Comparison of ENCODE assay signal across 8 cellular contexts in genomic region chr7:55963584-55964168, GRCh38. TPM values are rescaled to one million over a fixed set of nuclear protein-coding genes. Genes with fewer than 3 reads are reported as not detected.
DNase-seq lines count a peak whose midpoint lies in the region; ATAC-seq and TF ChIP-seq lines count a peak whose summit lies in the region.

No MANE protein-coding gene starts in this region.

- peaks cover 25% of the 10 kb centered on the region for H3K4me1 Mint-ChIP-seq in activated CD8-positive, alpha-beta memory T cell treated with anti-CD3 and anti-CD28 coated beads, Interleukin-2, amount 10 ng/mL, durations not matched to agents 7 days and 5 days

- H3K4me3 ChIP-seq in ascending aorta: peak overlapping the region; percentile 90 to 92
- peak overlapping the region; percentile 30 to 74 (median 39) for H3K4me3 ChIP-seq in right lobe of liver
- peak overlapping the region; percentile 56 to 82 for H3K4me3 ChIP-seq in testis

- H3K4me1 ChIP-seq in ascending aorta (peaks cover 4 to 13% of the 10 kb centered on the region in 2 donors), right lobe of liver (peaks cover 0 to 27% (median 3%) of the 10 kb centered on the region in 4 donors), testis (peaks cover 15% of the 10 kb centered on the region)

- H3K9me3 Mint-ChIP-seq in activated CD8-positive, alpha-beta memory T cell treated with anti-CD3 and anti-CD28 coated beads, Interleukin-2, amount 10 ng/mL, durations not matched to agents 7 days and 5 days (ENCODE audit: low read depth): no peaks in the 10 kb centered on the region

- CTCF ChIA-PET in activated CD8-positive, alpha-beta memory T cell treated with anti-CD3 and anti-CD28 coated beads, Interleukin-2, amount 10 ng/mL, durations not matched to agents 7 days and 5 days (lab: Charles Lee): interaction anchor here (0.6 to 2.2 kb wide), 12 partner anchors 8 to 324 kb away, joined by 3 to 19 read pairs (median 4); partner anchors contain the start of genes CCT6A, PSPH, SUMF2 and ZNF713

- WGBS in right lobe of liver (ENCODE audit: insufficient coverage, low coverage, low lambda C conversion rate, missing lambda C conversion rate): 76% methylated on average over 13 of the region's 15 CpGs
- WGBS in testis, 2 donors: 55 to 67% methylated on average over 15 of the region's 15 CpGs

- intact Hi-C loops in ascending aorta (cut with DNase I): loop anchor here (1.0 to 5.0 kb wide), 7 partner anchors 11 to 391 kb away; partner anchors contain the start of genes CCT6A, PSPH, SUMF2 and VOPP1
- intact Hi-C loops in right lobe of liver (cut with DNase I): no loop called here
- intact Hi-C loops in testis (cut with DNase I; ENCODE audit: low total_unique reads): no loop called here

- H3K27ac ChIP-seq in ascending aorta (peak overlapping the region; percentile 78 to 99), right lobe of liver (peak overlapping the region; percentile 69 to 90 (median 82)), testis (peak overlapping the region; percentile 68 to 95)

- TF ChIP-seq POLR2A in right lobe of liver (IDR thresholded peaks at IDR 0.05) (no peak), testis (IDR thresholded peaks at IDR 0.05) (no peak)

- no peaks in the 10 kb centered on the region for H3K27me3 Mint-ChIP-seq in activated CD8-positive, alpha-beta memory T cell treated with anti-CD3 and anti-CD28 coated beads, Interleukin-2, amount 10 ng/mL, durations not matched to agents 7 days and 5 days

- TF ChIP-seq CTCF in ascending aorta (IDR thresholded peaks at IDR 0.05): no peak
- TF ChIP-seq CTCF in right lobe of liver (IDR thresholded peaks at IDR 0.05): no peak
- TF ChIP-seq CTCF in testis (IDR thresholded peaks at IDR 0.05): no peak

- no peaks in the 10 kb centered on the region for H3K9me3 ChIP-seq in ascending aorta
- no peaks in the 10 kb centered on the region for H3K9me3 ChIP-seq in right lobe of liver
- H3K9me3 ChIP-seq in testis: no peaks in the 10 kb centered on the region

- H3K27ac Mint-ChIP-seq in activated CD8-positive, alpha-beta memory T cell treated with anti-CD3 and anti-CD28 coated beads, Interleukin-2, amount 10 ng/mL, durations not matched to agents 7 days and 5 days: peak overlapping the region; percentile 73

- H3K36me3 ChIP-seq in ascending aorta (peaks cover 0 to 1% of the 10 kb centered on the region in 2 donors), right lobe of liver (no peaks in the 10 kb centered on the region), testis (ENCODE audit: low read depth, missing control alignments) (no peaks in the 10 kb centered on the region)

- H3K27me3 ChIP-seq in ascending aorta (no peaks in the 10 kb centered on the region), right lobe of liver (no peaks in the 10 kb centered on the region), testis (no peaks in the 10 kb centered on the region)

- H3K36me3 Mint-ChIP-seq in activated CD8-positive, alpha-beta memory T cell treated with anti-CD3 and anti-CD28 coated beads, Interleukin-2, amount 10 ng/mL, durations not matched to agents 7 days and 5 days: peaks cover 5% of the 10 kb centered on the region

- DNase-seq in activated CD8-positive, alpha-beta memory T cell treated with anti-CD3 and anti-CD28 coated beads, Interleukin-2, amount 10 ng/mL, durations not matched to agents 7 days and 5 days: no peak
- no peak for DNase-seq in activated CD8-positive, alpha-beta memory T cell treated with anti-CD3 and anti-CD28 coated beads, Interleukin-2, amount 50 U/mL, for 48 hours
- no peak for DNase-seq in ascending aorta (ENCODE audit: low spot score in 2 of 2)
- peak in 1 of 3 donors; percentile 47 for DNase-seq in right lobe of liver
- peak; percentile 18 for DNase-seq in testis
- DNase-seq in HPDE6-E6E7 (ENCODE audit: extremely low spot score): no peak
- DNase-seq in SKM-1 (lab: John Stamatoyannopoulos, UW; ENCODE audit: unreplicated experiment): no peak

- ATAC-seq in activated CD8-positive, alpha-beta memory T cell treated with anti-CD3 and anti-CD28 coated beads, Interleukin-2, amount 10 ng/mL, durations not matched to agents 7 days and 5 days: no peak
- ATAC-seq in right lobe of liver (no peak), GM21576 (IDR thresholded peaks at IDR 0.05; ENCODE audit: unreplicated experiment) (no peak)

- H3K4me3 Mint-ChIP-seq in activated CD8-positive, alpha-beta memory T cell treated with anti-CD3 and anti-CD28 coated beads, Interleukin-2, amount 10 ng/mL, durations not matched to agents 7 days and 5 days: peak overlapping the region; percentile 68

RNA-seq across cellular contexts. Expression of gene NIPSNAP2, which starts 0.7 kb away (rescaled TPM):
- total RNA-seq in activated CD8-positive, alpha-beta memory T cell treated with anti-CD3 and anti-CD28 coated beads, Interleukin-2, amount 10 ng/mL, durations not matched to agents 7 days and 5 days: 10 to 100 TPM; 28.6 to 29.0 TPM
- 33.3 TPM for total RNA-seq in ascending aorta
- total RNA-seq in right lobe of liver: 10 to 100 TPM in 3 of 6 experiments, 1 to 10 TPM in 3; 7.0 to 15.9 (median 10.3) TPM
- 100 to 1,000 TPM in 1 of 2 donors, 10 to 100 TPM in 1; 90.2 to 136 TPM for total RNA-seq in testis
- 41.1 TPM for polyA plus RNA-seq in testis (ENCODE audit: insufficient read depth, low read depth, low replicate concordance)

RNA-seq across cellular contexts. Expression of gene MRPS17, which starts 12.0 kb away (rescaled TPM):
- 10 to 100 TPM; 14.3 to 20.3 TPM for total RNA-seq in activated CD8-positive, alpha-beta memory T cell treated with anti-CD3 and anti-CD28 coated beads, Interleukin-2, amount 10 ng/mL, durations not matched to agents 7 days and 5 days
- total RNA-seq in ascending aorta: 0.43 TPM
- 10 to 100 TPM in 2 of 6 experiments, 1 to 10 TPM in 4; 8.1 to 21.7 (median 9.8) TPM for total RNA-seq in right lobe of liver
- total RNA-seq in testis: 10 to 100 TPM in 1 of 2 donors, 1 to 10 TPM in 1; 8.9 to 10.7 TPM
- polyA plus RNA-seq in testis (ENCODE audit: insufficient read depth, low read depth, low replicate concordance): 19.7 TPM

Comparison
In these comparisons a context has a peak if more than half of its experiments do, and no peak if none do; other contexts are left out.
1. H3K4me3 ChIP-seq: peak in every context shown above with its lines; median percentile 91 in ascending aorta; 69 in testis; 39 in right lobe of liver.